Comparison of ENCODE assay signal across 8 cellular contexts in genomic region chr6:54244430-54244829, GRCh38.
DNase-seq lines count a peak whose midpoint lies in the region; ATAC-seq, FAIRE-seq and TF ChIP-seq lines count a peak whose summit lies in the region.

No MANE protein-coding gene starts in this region.

- DNase-seq in AG09309 (ENCODE audit: low read depth) (no peak), GM23338 (ENCODE audit: low spot score) (peak; percentile 60), SKM-1 treated with dmso at 0.1 percent for 144 hours (lab: John Stamatoyannopoulos, UW; ENCODE audit: unreplicated experiment) (peak; percentile 32), H7 (no peak)
- no peak for DNase-seq in activated naive CD4-positive, alpha-beta T cell treated with Interleukin-2 at 50 U/mL for 16 hours

- H3K27ac ChIP-seq in GM23338 (ENCODE audit: low read depth): no peak overlapping the region

- ATAC-seq in GM23338 (no peak), HG03442 (IDR thresholded peaks at IDR 0.05; ENCODE audit: unreplicated experiment) (no peak), HG03460 (IDR thresholded peaks at IDR 0.05; ENCODE audit: unreplicated experiment) (no peak)

- H3K36me3 ChIP-seq in GM23338 (ENCODE audit: insufficient read depth) (no peaks in the 10 kb centered on the region), H7 (replicated peaks; ENCODE audit: control insufficient read depth, insufficient read depth, low read length) (no peaks in the 10 kb centered on the region)

- no peaks in the 10 kb centered on the region for H3K27me3 Mint-ChIP-seq in GM23338 (ENCODE audit: insufficient read depth, low read depth, poor library complexity)

- H3K79me2 ChIP-seq in GM23338 (replicated peaks; ENCODE audit: insufficient read depth): no peaks in the 10 kb centered on the region

- H3F3A ChIP-seq in GM23338 (replicated peaks; ENCODE audit: low read depth): no peaks in the 10 kb centered on the region

- H3K4me3 Mint-ChIP-seq in GM23338: no peak overlapping the region

- no peak overlapping the region for H3K4me2 ChIP-seq in GM23338

- TF ChIP-seq CTCF in AG09309 (IDR thresholded peaks at IDR 0.05; ENCODE audit: control insufficient read depth, insufficient read depth, low read depth, low read length, missing control alignments) (peak; percentile 58), GM23338 (conservative IDR thresholded peaks at IDR 0.05; ENCODE audit: low read depth in 2 of 2) (peak; percentile 49 to 73)

- H3K27ac Mint-ChIP-seq in GM23338: no peak overlapping the region

- H4K20me1 ChIP-seq in GM23338 (replicated peaks; ENCODE audit: insufficient read depth): no peaks in the 10 kb centered on the region

- H2AFZ ChIP-seq in GM23338: no peak overlapping the region

- H3K4me1 ChIP-seq in GM23338 (ENCODE audit: insufficient read depth): no peaks in the 10 kb centered on the region

- H3K4me1 Mint-ChIP-seq in GM23338: peaks cover 2% of the 10 kb centered on the region; the same call in 1 of the 3 replicates

- H3K9me3 Mint-ChIP-seq in GM23338: no peaks in the 10 kb centered on the region

- H3K9me2 ChIP-seq in GM23338 (ENCODE audit: insufficient read depth): no peaks in the 10 kb centered on the region

- H3K36me3 Mint-ChIP-seq in GM23338 (ENCODE audit: low read depth): no peaks in the 10 kb centered on the region

- FAIRE-seq in islet of Langerhans (lab: Jason Lieb, UNC): peak; percentile 98

- no peak overlapping the region for H3K4me3 ChIP-seq in AG09309 (ENCODE audit: control insufficient read depth, low read depth, low read length)
- H3K4me3 ChIP-seq in GM23338: no peak overlapping the region
- H3K4me3 ChIP-seq in H7 (ENCODE audit: insufficient read depth, low read depth, low read length): no peak overlapping the region

- H3K27me3 ChIP-seq in GM23338 (ENCODE audit: insufficient read depth) (no peaks in the 10 kb centered on the region), H7 (ENCODE audit: control insufficient read depth, insufficient read depth, low read length) (no peaks in the 10 kb centered on the region)

TF ChIP-seq in GM23338, 12 proteins besides CTCF, POLR2A, EP300 and RAD21:
- TF ChIP-seq JUNB (IDR thresholded peaks at IDR 0.05; ENCODE audit: unreplicated experiment) (no peak), CREB1 (CRISPR knock-in tag; IDR thresholded peaks at IDR 0.05; ENCODE audit: low read depth) (no peak), NANOG (IDR thresholded peaks at IDR 0.05; ENCODE audit: borderline replicate concordance) (no peak), EZH2 (IDR thresholded peaks at IDR 0.05; ENCODE audit: low read depth, unreplicated experiment) (no peak), REST (IDR thresholded peaks at IDR 0.05; ENCODE audit: unreplicated experiment) (no peak), ZNF462 (CRISPR knock-in tag; IDR thresholded peaks at IDR 0.05) (no peak), ZNF331 (CRISPR knock-in tag; IDR thresholded peaks at IDR 0.05; ENCODE audit: low read depth) (no peak), ZNF114 (CRISPR knock-in tag; IDR thresholded peaks at IDR 0.05) (no peak), ETS1 (IDR thresholded peaks at IDR 0.05) (no peak), POLR2AphosphoS5 (IDR thresholded peaks at IDR 0.05; ENCODE audit: low read depth) (no peak), EZH2phosphoT487 (IDR thresholded peaks at IDR 0.05; ENCODE audit: unreplicated experiment) (no peak), STAT1 (IDR thresholded peaks at IDR 0.05; ENCODE audit: unreplicated experiment) (no peak)

Comparison
In these comparisons a context has a peak if more than half of its experiments do, and no peak if none do; other contexts are left out.
1. DNase-seq: peak in GM23338 (single experiment) and SKM-1 treated with dmso at 0.1 percent for 144 hours (single experiment); none in AG09309 (single experiment), H7 (single experiment) and activated naive CD4-positive, alpha-beta T cell treated with Interleukin-2 at 50 U/mL for 16 hours (single experiment).